Comparison of ENCODE assay signal across 8 cellular contexts in the genomic region with DNA sequence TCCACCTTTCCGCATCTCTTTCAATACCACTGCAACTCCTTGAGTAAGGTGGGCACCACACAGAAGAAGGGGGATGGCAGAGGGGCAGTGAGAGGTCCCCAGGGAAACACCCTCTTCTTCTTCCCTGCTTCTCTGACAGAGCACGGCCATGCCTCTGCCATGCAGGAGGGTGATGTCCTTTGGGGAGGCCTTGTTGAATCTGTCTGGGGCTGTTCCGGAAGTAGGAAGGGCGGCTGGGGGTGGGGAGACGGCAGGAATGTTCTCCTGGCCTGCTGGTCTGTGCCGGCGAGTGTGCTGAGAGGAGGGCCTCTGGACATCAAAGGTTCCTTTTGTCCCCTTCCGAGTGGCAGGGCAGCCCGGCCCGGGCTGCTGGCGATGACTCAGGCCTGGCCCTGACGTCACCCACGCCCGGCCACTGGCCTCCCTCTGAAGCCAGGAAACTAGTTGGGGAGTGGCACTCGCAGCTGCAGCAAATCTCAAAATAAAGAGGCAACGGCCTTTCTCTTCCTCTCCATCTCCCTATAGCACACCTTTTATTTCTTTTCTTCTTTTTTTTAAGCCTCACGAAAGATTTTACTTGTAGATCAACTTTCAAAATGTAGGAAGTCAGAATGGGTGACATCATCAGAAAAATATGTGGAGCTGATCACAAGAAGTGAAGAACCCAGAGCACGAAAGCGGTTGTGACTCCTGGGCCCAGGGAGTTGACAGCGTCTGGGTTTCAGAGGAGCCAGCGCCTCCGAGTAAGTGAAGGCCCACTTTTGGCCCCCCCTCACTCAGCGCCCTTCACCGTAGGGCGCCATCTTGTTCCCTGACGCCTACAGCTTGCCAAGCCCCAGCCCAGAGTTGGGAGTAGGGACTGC. TPM values are rescaled to one million over a fixed set of nuclear protein-coding genes. Genes with fewer than 3 reads are reported as not detected.
DNase-seq lines count a peak whose midpoint lies in the region; ATAC-seq and TF ChIP-seq lines count a peak whose summit lies in the region.

Gene ZBTB38, plus strand, starts transcription at position 443 of the 863 bp plus-strand sequence. CDS start 73,885 bp downstream, outside the sequence.

- TF ChIP-seq POLR2A in transverse colon (IDR thresholded peaks at IDR 0.05): peak; percentile 56

- H3K4me2 ChIP-seq in GM23338: peak within 1 kb of the TSS; percentile 65

- H2AFZ ChIP-seq in ACC112 (ENCODE audit: low read length, unreplicated experiment) (no peak within 1 kb of the TSS), GM23338 (peak within 1 kb of the TSS; percentile 89)

- H3K9me3 Mint-ChIP-seq in GM23338 (peaks cover 7% of the 10 kb centered on the region), T-cell (peaks cover 0 to 3% (median 0%) of the 10 kb centered on the region in 3 donors)

- intact Hi-C loops in transverse colon (cut with DNase I; ENCODE audit: low total_unique reads): no loop called here

- peak; percentile 33 for TF ChIP-seq EP300 in transverse colon (IDR thresholded peaks at IDR 0.05; ENCODE audit: low read depth)

- CTCF ChIA-PET in T-cell (lab: Charles Lee): interaction anchor here (0.6 to 1.4 kb wide), 4 partner anchors 14 to 84 kb away, joined by 3 to 9 read pairs (median 3); no protein-coding TSS in a partner anchor

- peaks cover 40% of the 10 kb centered on the region for H3K79me2 ChIP-seq in ACC112 (ENCODE audit: control insufficient read depth, insufficient read depth, low read length, unreplicated experiment)
- no peaks in the 10 kb centered on the region for H3K79me2 ChIP-seq in GM23338 (replicated peaks; ENCODE audit: insufficient read depth)

- H3K27me3 ChIP-seq in ACC112 (ENCODE audit: insufficient read depth, low read length) (no peaks in the 10 kb centered on the region), GM23338 (ENCODE audit: insufficient read depth) (no peaks in the 10 kb centered on the region), esophagus (ENCODE audit: control insufficient read depth in 1 of 2, insufficient read depth in 2 of 2, low read length in 2 of 2) (no peaks in the 10 kb centered on the region), transverse colon (no peaks in the 10 kb centered on the region)

- 60 to 61% methylated on average over 26 of the region's 26 CpGs for WGBS in esophagus, 2 donors
- WGBS in transverse colon (ENCODE audit: low coverage in 1 of 2), 2 donors: 13 to 42% methylated on average over 7 to 26 of the region's 26 CpGs

- in situ Hi-C loops in transverse colon (cut with MboI; ENCODE audit: low pct_ligation_motif_present in 1 of 4, low pct_unique_long_range_greater_than_20kb in 1 of 4, low sequenced_read_pairs in 3 of 4): loop anchor here in 3 of 4 donors (5.0 to 25.0 kb wide), 3 partner anchors 74 to 194 kb away; no protein-coding TSS in a partner anchor

- H3K4me3 Mint-ChIP-seq in GM23338 (peak within 1 kb of the TSS; percentile 33; the same call in 1 of the 3 replicates), T-cell (no peak within 1 kb of the TSS)

- no peaks in the 10 kb centered on the region for H3F3A ChIP-seq in GM23338 (replicated peaks; ENCODE audit: low read depth)

- DNase-seq in GM23338 (ENCODE audit: low spot score) (peak; percentile 87), T-cell (peak in 1 of 34 experiments; percentile 2), midbrain (lab: John Stamatoyannopoulos, UW) (peak; percentile 92), transverse colon (peak; percentile 93), NCI-H2029 (lab: John Stamatoyannopoulos, UW) (no peak)

- POLR2A ChIA-PET in T-cell (lab: Charles Lee): no interaction called here

- H3K4me1 Mint-ChIP-seq in GM23338: peaks cover 31% of the 10 kb centered on the region
- H3K4me1 Mint-ChIP-seq in T-cell: peaks cover 0 to 7% (median 4%) of the 10 kb centered on the region in 3 donors

- H3K9me2 ChIP-seq in GM23338 (ENCODE audit: insufficient read depth): peaks cover 3% of the 10 kb centered on the region; the same call in 1 of the 2 replicates

- H3K27me3 Mint-ChIP-seq in GM23338 (ENCODE audit: insufficient read depth, low read depth, poor library complexity) (peaks cover 6% of the 10 kb centered on the region), T-cell (no peaks in the 10 kb centered on the region)

- H3K36me3 Mint-ChIP-seq in GM23338 (ENCODE audit: low read depth) (peaks cover 4% of the 10 kb centered on the region; the same call in 2 of the 3 replicates), T-cell (no peaks in the 10 kb centered on the region)

- ATAC-seq in GM23338 (peak; percentile 81), T-cell (replicated peaks in 1 of 4) (no peak), GM21723 (IDR thresholded peaks at IDR 0.05; ENCODE audit: unreplicated experiment) (no peak)

- H4K20me1 ChIP-seq in GM23338 (replicated peaks; ENCODE audit: insufficient read depth): no peaks in the 10 kb centered on the region

- peaks cover 73% of the 10 kb centered on the region for H3K4me1 ChIP-seq in ACC112 (ENCODE audit: control insufficient read depth, insufficient read depth, low read length, unreplicated experiment)
- H3K4me1 ChIP-seq in GM23338 (ENCODE audit: insufficient read depth): peaks cover 25% of the 10 kb centered on the region
- no peaks in the 10 kb centered on the region for H3K4me1 ChIP-seq in esophagus (ENCODE audit: control insufficient read depth in 2 of 2, insufficient read depth in 2 of 2, low read length in 1 of 2)
- peaks cover 23 to 55% (median 40%) of the 10 kb centered on the region in 4 donors for H3K4me1 ChIP-seq in transverse colon

- TF ChIP-seq CTCF in GM23338 (conservative IDR thresholded peaks at IDR 0.05; ENCODE audit: low read depth in 2 of 2) (no peak), transverse colon (IDR thresholded peaks at IDR 0.05) (no peak)

- peak within 1 kb of the TSS; percentile 100 for H3K27ac ChIP-seq in ACC112 (ENCODE audit: low read depth, low read length)
- H3K27ac ChIP-seq in GM23338 (ENCODE audit: low read depth): peak within 1 kb of the TSS; percentile 70
- peak within 1 kb of the TSS; percentile 83 to 90 for H3K27ac ChIP-seq in esophagus (ENCODE audit: low read depth in 2 of 2, low read length in 1 of 2)
- H3K27ac ChIP-seq in transverse colon: peak within 1 kb of the TSS; percentile 88 to 95 (median 91)

- peaks cover 25% of the 10 kb centered on the region for H3K36me3 ChIP-seq in ACC112 (ENCODE audit: insufficient read depth, low read length)
- no peaks in the 10 kb centered on the region; the same call in 1 of the 2 replicates for H3K36me3 ChIP-seq in GM23338 (ENCODE audit: insufficient read depth)
- no peaks in the 10 kb centered on the region for H3K36me3 ChIP-seq in esophagus (ENCODE audit: control insufficient read depth in 2 of 2, insufficient read depth in 2 of 2, low read length in 1 of 2)
- no peaks in the 10 kb centered on the region for H3K36me3 ChIP-seq in transverse colon

- H3K27ac Mint-ChIP-seq in GM23338: peak within 1 kb of the TSS; percentile 91
- no peak within 1 kb of the TSS for H3K27ac Mint-ChIP-seq in T-cell

- H3K9me3 ChIP-seq in esophagus (ENCODE audit: control insufficient read depth in 2 of 2, insufficient read depth in 1 of 2, low read depth in 1 of 2, low read length in 1 of 2) (no peaks in the 10 kb centered on the region), transverse colon (no peaks in the 10 kb centered on the region)

- H3K4me3 ChIP-seq in ACC112 (ENCODE audit: low read depth, low read length): peak within 1 kb of the TSS; percentile 82
- H3K4me3 ChIP-seq in GM23338: no peak within 1 kb of the TSS; the same call in 1 of the 2 replicates
- no peak within 1 kb of the TSS for H3K4me3 ChIP-seq in esophagus (ENCODE audit: low read depth in 1 of 2, low read length in 2 of 2)
- peak within 1 kb of the TSS in 1 of 4 donors; percentile 25 for H3K4me3 ChIP-seq in transverse colon

TF ChIP-seq in GM23338, 12 proteins besides CTCF, POLR2A, EP300 and RAD21:
- TF ChIP-seq POLR2AphosphoS5 (IDR thresholded peaks at IDR 0.05; ENCODE audit: low read depth) (no peak), CREB1 (CRISPR knock-in tag; IDR thresholded peaks at IDR 0.05; ENCODE audit: low read depth) (peak; percentile 74)

RNA-seq across cellular contexts. Expression of gene ZBTB38, which starts in this region (rescaled TPM):
- 11.5 and 12.4 TPM in 2 replicates for total RNA-seq in GM23338 (2014; rRNA removed; shearing (Covaris generic))
- polyA plus RNA-seq in GM23338 (2016; fragmentation: Nextera tagmentation; extraction: Ambion mirVana): 5.9 and 8.7 TPM in 2 replicates
- total RNA-seq in T-cell: 10 to 100 TPM; 38.7 to 72.3 (median 58.2) TPM
- 1 to 10 TPM; 3.4 to 5.9 TPM for polyA plus RNA-seq in esophagus
- 100 to 1,000 TPM in 3 of 4 donors, 10 to 100 TPM in 1; 71.8 to 182 (median 169) TPM for total RNA-seq in transverse colon
